ENCODE assay signal across 13 cellular contexts in genomic region chr2:144580521-144581153, GRCh38.
DNase-seq lines count a peak whose midpoint lies in the region; TF ChIP-seq lines count a peak whose summit lies in the region.
"Had no signal": no experiment of that assay in that cellular context is flagged by ENCODE, and none has a peak within 500 bp of the region (broad histone marks: within the 10 kb centered on the region; RNA-seq: fewer than 3 reads in every experiment).

No MANE protein-coding gene starts in this region.

- no peaks in the 10 kb centered on the region for H3K79me1 ChIP-seq in mesendoderm (ENCODE audit: low read length)

- H3K27ac ChIP-seq in mesendoderm (ENCODE audit: low read depth, low read length) (no peak overlapping the region), transverse colon (no peak overlapping the region), coronary artery (no peak overlapping the region)
- H3K27ac ChIP-seq: sigmoid colon, tibial artery had no signal

- no peak for TF ChIP-seq POLR2A in transverse colon (IDR thresholded peaks at IDR 0.05)

- no peak overlapping the region for H2BK120ac ChIP-seq in mesendoderm (ENCODE audit: low read depth, low read length)

- H2BK5ac ChIP-seq in mesendoderm (ENCODE audit: low read length) = no peak overlapping the region

- peak; percentile 81 for DNase-seq in CMK (ENCODE audit: low read depth)
- peak; percentile 55 for DNase-seq in NAMALWA (ENCODE audit: low spot score)
- peak; percentile 17 for DNase-seq in UCSD-AML1 (lab: John Stamatoyannopoulos, UW; ENCODE audit: unreplicated experiment)
- DNase-seq in mesendoderm = peak; percentile 83
- no peak for DNase-seq in superior temporal gyrus (ENCODE audit: extremely low spot score)
- DNase-seq in midbrain (lab: John Stamatoyannopoulos, UW) = no peak
- no peak for DNase-seq in transverse colon
- DNase-seq in coronary artery (ENCODE audit: low spot score) = no peak
- DNase-seq: activated T-cell treated with anti-CD3 and anti-CD28 coated beads, Interleukin-2, amount 50 U/mL, for 72 hours; sigmoid colon; stimulated activated CD4-positive, alpha-beta T cell treated with anti-CD3 and anti-CD28 coated beads, Interleukin-4, amount 100 ng/mL, for 1 hour; tibial artery had no signal

- peaks cover 12% of the 10 kb centered on the region for H3K4me1 ChIP-seq in mesendoderm (ENCODE audit: control insufficient read depth, low read depth, low read length)
- no peaks in the 10 kb centered on the region for H3K4me1 ChIP-seq in transverse colon
- H3K4me1 ChIP-seq: sigmoid colon had no signal

- no peaks in the 10 kb centered on the region for H3K9me3 ChIP-seq in transverse colon
- H3K9me3 ChIP-seq: sigmoid colon, tibial artery had no signal

- WGBS in mesendoderm (ENCODE audit: extremely low coverage, insufficient coverage, low lambda C conversion rate) = no CpG with 5 or more reads among the region's 4 CpGs
- WGBS in transverse colon (ENCODE audit: low coverage in 1 of 2), 2 donors = 77 to 80% methylated on average over 3 to 4 of the region's 4 CpGs

- TF ChIP-seq EP300 in transverse colon (IDR thresholded peaks at IDR 0.05; ENCODE audit: low read depth) = no peak

- H3K9ac ChIP-seq in mesendoderm (ENCODE audit: low read length) = no peak overlapping the region

- H3K79me2 ChIP-seq in mesendoderm (ENCODE audit: control insufficient read depth, insufficient read depth, low read length) = no peaks in the 10 kb centered on the region

- no peak overlapping the region for H3K56ac ChIP-seq in mesendoderm (ENCODE audit: low read length)

- intact Hi-C loops in transverse colon (cut with DNase I; ENCODE audit: low total_unique reads) = no loop called here

- H3K36me3 ChIP-seq in mesendoderm (ENCODE audit: control insufficient read depth, insufficient read depth, low read length) (no peaks in the 10 kb centered on the region), transverse colon (no peaks in the 10 kb centered on the region)
- H3K36me3 ChIP-seq: sigmoid colon, tibial artery had no signal

- H3K4ac ChIP-seq in mesendoderm (ENCODE audit: low read depth, low read length) = no peak overlapping the region

- TF ChIP-seq CTCF in transverse colon (IDR thresholded peaks at IDR 0.05) = no peak
- no peak for TF ChIP-seq CTCF in coronary artery (IDR thresholded peaks at IDR 0.05)

- no peak overlapping the region for H3K4me3 ChIP-seq in mesendoderm (ENCODE audit: low read length)
- no peak overlapping the region for H3K4me3 ChIP-seq in transverse colon
- no peak overlapping the region for H3K4me3 ChIP-seq in coronary artery
- H3K4me3 ChIP-seq: lung, sigmoid colon, tibial artery had no signal

- no peak overlapping the region for H3K23ac ChIP-seq in mesendoderm (ENCODE audit: low read length)

- no peak overlapping the region for H3K18ac ChIP-seq in mesendoderm (ENCODE audit: low read length)

- no peak overlapping the region for H4K5ac ChIP-seq in mesendoderm (ENCODE audit: low read length)

- no peak overlapping the region for H2BK15ac ChIP-seq in mesendoderm (replicated peaks; ENCODE audit: low read depth)

- H3K27me3 ChIP-seq in mesendoderm (ENCODE audit: insufficient read depth, low read length, poor library complexity) = no peaks in the 10 kb centered on the region
- H3K27me3 ChIP-seq in transverse colon = no peaks in the 10 kb centered on the region
- H3K27me3 ChIP-seq: sigmoid colon, tibial artery had no signal

- no peak overlapping the region for H3K4me2 ChIP-seq in mesendoderm (ENCODE audit: low read length)

- in situ Hi-C loops in transverse colon (cut with MboI; ENCODE audit: low pct_ligation_motif_present in 1 of 4, low pct_unique_long_range_greater_than_20kb in 1 of 4, low sequenced_read_pairs in 3 of 4) = no loop called here

- H2AK5ac ChIP-seq in mesendoderm (ENCODE audit: low read length) = no peak overlapping the region

- no peak overlapping the region for H4K8ac ChIP-seq in mesendoderm (ENCODE audit: low read depth, low read length)

Comparison
In these comparisons a context has a peak if more than half of its experiments do, and no peak if none do; other contexts are left out.
1. DNase-seq: peak in CMK (single experiment), NAMALWA (single experiment), UCSD-AML1 (single experiment) and mesendoderm (single experiment); none in superior temporal gyrus (single experiment), midbrain (single experiment), transverse colon (single experiment) and coronary artery (single experiment).